ENCODE assay signal across 8 cellular contexts in the genomic region with DNA sequence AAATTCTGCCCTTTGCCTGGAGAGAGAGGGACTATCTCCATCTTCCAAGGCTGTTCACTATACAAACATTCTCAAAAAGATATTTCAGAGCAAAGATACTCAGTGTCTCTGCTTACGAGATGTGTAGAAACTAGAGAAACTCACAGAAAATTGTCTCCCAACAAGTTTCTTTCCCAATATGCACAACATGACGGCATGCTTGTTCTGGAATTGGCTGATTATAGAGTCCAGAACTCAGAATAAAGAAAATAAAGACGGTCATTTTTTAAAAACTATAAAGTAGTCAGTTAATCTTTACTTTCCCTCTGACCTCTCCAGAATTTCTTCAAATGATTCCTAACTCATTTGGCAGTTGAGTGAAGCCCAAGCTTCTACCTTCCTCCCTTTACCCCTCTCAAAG.
"Had no signal": no experiment of that assay in that cellular context is flagged by ENCODE, and none has a peak within 500 bp of the region (broad histone marks: within the 10 kb centered on the region; RNA-seq: fewer than 3 reads in every experiment).

No MANE protein-coding gene starts in this region.

- H3K27ac Mint-ChIP-seq: IgD-negative memory B cell had no signal

- H3K9ac ChIP-seq: KMS-11 had no signal

- H3K4me3 Mint-ChIP-seq: IgD-negative memory B cell had no signal

- H3K27ac ChIP-seq: HL-60, KMS-11 had no signal

- FAIRE-seq: HepG2, HTR-8/SVneo had no signal

- H3K27me3 Mint-ChIP-seq: IgD-negative memory B cell had no signal

- DNase-seq: IMR-90, KBM-7, KG1 had no signal

- H3K4me2 ChIP-seq: KMS-11 had no signal

- ATAC-seq: HepG2 had no signal

- H3K4me1 Mint-ChIP-seq: IgD-negative memory B cell had no signal

- H3K36me3 Mint-ChIP-seq: IgD-negative memory B cell had no signal
